Comparison of ENCODE assay signal across 8 cellular contexts in the genomic region with DNA sequence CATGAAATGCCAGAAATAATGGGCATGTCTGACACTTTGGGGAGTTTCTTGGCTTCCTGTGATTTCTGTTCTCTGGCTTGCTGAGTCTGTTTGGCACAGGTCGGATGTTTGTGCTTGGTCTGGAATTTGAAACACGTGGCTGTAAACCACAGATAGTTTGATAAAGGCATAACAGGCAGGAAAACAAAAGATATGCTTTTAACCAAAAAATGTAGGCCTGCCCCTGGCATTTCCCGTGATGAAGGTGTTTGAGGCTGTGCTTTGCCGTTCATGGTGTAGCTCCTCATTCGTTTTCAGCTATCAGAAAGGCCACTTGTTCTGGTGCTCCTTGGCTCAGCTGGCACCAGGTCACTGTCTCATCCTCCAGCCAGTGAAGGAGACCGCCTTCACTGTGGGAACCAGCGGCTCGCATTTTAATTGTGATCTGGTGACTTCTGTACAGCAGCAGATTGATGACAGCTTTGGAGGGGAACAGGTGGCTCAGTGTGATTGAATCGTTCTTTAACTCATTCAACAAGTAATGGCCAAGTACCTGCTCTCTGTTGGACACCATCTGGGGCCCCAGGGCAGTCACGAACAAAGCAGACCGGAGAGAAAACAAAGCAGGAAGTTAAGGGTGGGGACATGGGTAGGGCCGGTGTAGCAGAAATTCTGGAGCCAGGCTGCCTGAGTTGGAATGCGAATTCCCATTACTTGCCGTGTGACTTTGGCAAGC.
DNase-seq lines count a peak whose midpoint lies in the region; ATAC-seq, FAIRE-seq and TF ChIP-seq lines count a peak whose summit lies in the region.

No MANE protein-coding gene starts in this region.

- no peak for TF ChIP-seq CTCF in H9 (conservative IDR thresholded peaks at IDR 0.05)
- no peak for TF ChIP-seq CTCF in bronchial epithelial cell (IDR thresholded peaks at IDR 0.05; ENCODE audit: insufficient read depth, low read length, severe bottlenecking)
- no peak for TF ChIP-seq CTCF in liver (IDR thresholded peaks at IDR 0.05; ENCODE audit: low read depth, low read length, missing input control)
- no peak for TF ChIP-seq CTCF in transverse colon (IDR thresholded peaks at IDR 0.05)

- in situ Hi-C loops in transverse colon (cut with MboI; ENCODE audit: low pct_ligation_motif_present in 1 of 4, low pct_unique_long_range_greater_than_20kb in 1 of 4, low sequenced_read_pairs in 3 of 4): no loop called here

- H3K9ac ChIP-seq in H9 (ENCODE audit: extremely low read depth, insufficient read length, low read length) (no peak overlapping the region), liver (ENCODE audit: low read depth in 1 of 2, low read length in 2 of 2) (no peak overlapping the region)

- H3K9me3 ChIP-seq in H9 (ENCODE audit: control insufficient read depth, low read depth, low read length) (no peaks in the 10 kb centered on the region), liver (ENCODE audit: control insufficient read depth in 4 of 4, low read length in 3 of 4) (peaks cover 4 to 12% (median 9%) of the 10 kb centered on the region in 4 donors), transverse colon (peaks cover 9 to 12% of the 10 kb centered on the region in 2 donors)

- ATAC-seq in HG02852 (IDR thresholded peaks at IDR 0.05; ENCODE audit: unreplicated experiment): no peak

- no peak overlapping the region for H4K8ac ChIP-seq in H9 (replicated peaks; ENCODE audit: insufficient read length, low read depth, low read length)

- no peak overlapping the region for H3K4ac ChIP-seq in H9 (ENCODE audit: low read depth, low read length)

- peaks cover 17 to 24% (median 23%) of the 10 kb centered on the region in 3 experiments for H3K36me3 Mint-ChIP-seq in H9 (ENCODE audit: insufficient read depth in 1 of 3, low read depth in 3 of 3)

- peak; percentile 61 for DNase-seq in H9
- DNase-seq in NCI-H774 (lab: John Stamatoyannopoulos, UW): peak; percentile 52
- peak; percentile 53 for DNase-seq in bronchial epithelial cell (ENCODE audit: low read depth)
- DNase-seq in transverse colon: peak; percentile 35
- no peak for DNase-seq in mesenteric fat pad (ENCODE audit: low spot score)
- DNase-seq in RKO (ENCODE audit: low spot score): no peak

- H3K36me3 ChIP-seq in bronchial epithelial cell (ENCODE audit: control insufficient read depth, insufficient read depth, low read length): no peaks in the 10 kb centered on the region
- H3K36me3 ChIP-seq in liver (ENCODE audit: control insufficient read depth in 4 of 4, insufficient read depth in 3 of 4, low read depth in 1 of 4, low read length in 3 of 4): no peaks in the 10 kb centered on the region
- no peaks in the 10 kb centered on the region for H3K36me3 ChIP-seq in transverse colon

- H3K27ac ChIP-seq in H9 (ENCODE audit: insufficient read length, low read depth, low read length) (no peak overlapping the region), liver (ENCODE audit: low read depth in 1 of 2, low read length in 2 of 2) (peak overlapping the region; percentile 22 to 78), transverse colon (peak overlapping the region; percentile 11 to 42 (median 36))

- no peak for TF ChIP-seq RAD21 in liver (IDR thresholded peaks at IDR 0.05)

- no peak overlapping the region for H2BK20ac ChIP-seq in H9 (ENCODE audit: low read depth, low read length, poor library complexity, severe bottlenecking)

- FAIRE-seq in bronchial epithelial cell (lab: Jason Lieb, UNC): no peak

- no peak overlapping the region for H2AFZ ChIP-seq in H9 (ENCODE audit: low read length)

- H3K27me3 Mint-ChIP-seq in H9 (ENCODE audit: low read depth): no peaks in the 10 kb centered on the region

- H3K9me3 Mint-ChIP-seq in H9: peaks cover 21% of the 10 kb centered on the region in 2 experiments

- no peak overlapping the region for H4K5ac ChIP-seq in H9 (ENCODE audit: insufficient read length, low read depth, low read length)

- H3K27ac Mint-ChIP-seq in H9: peak overlapping the region; percentile 42 to 78 (median 52); a peak in 5 of 7 replicates

- no peak for TF ChIP-seq POLR2A in transverse colon (IDR thresholded peaks at IDR 0.05)

- H3K4me1 ChIP-seq in H9 (ENCODE audit: insufficient read depth, low read length) (peaks cover 7% of the 10 kb centered on the region; the same call in 1 of the 2 replicates), liver (ENCODE audit: control insufficient read depth in 4 of 4, insufficient read depth in 4 of 4, low read length in 3 of 4) (peaks cover 13 to 42% (median 38%) of the 10 kb centered on the region in 4 donors), transverse colon (peaks cover 21 to 56% (median 47%) of the 10 kb centered on the region in 4 donors)

- no peaks in the 10 kb centered on the region for H4K20me1 ChIP-seq in H9 (ENCODE audit: control insufficient read depth, insufficient read depth, insufficient read length)

- no peak overlapping the region for H3K56ac ChIP-seq in H9 (ENCODE audit: insufficient read length, low read depth, low read length)

- H3T11ph ChIP-seq in H9 (ENCODE audit: low read length): no peak overlapping the region

- peaks cover 7% of the 10 kb centered on the region for H3K79me1 ChIP-seq in H9 (ENCODE audit: insufficient read depth, low read depth, low read length, poor library complexity, severe bottlenecking)

- no peak overlapping the region for H3K14ac ChIP-seq in H9 (ENCODE audit: insufficient read depth, low read length)

- H3K4me3 ChIP-seq in bronchial epithelial cell (ENCODE audit: low read depth, low read length) (no peak overlapping the region), liver (ENCODE audit: low read depth in 1 of 3, low read length in 3 of 3) (no peak overlapping the region), transverse colon (no peak overlapping the region)

- no peak overlapping the region for H2BK5ac ChIP-seq in H9 (ENCODE audit: insufficient read length, low read length)

- WGBS in H9 (ENCODE audit: extremely low coverage, insufficient read length, low lambda C conversion rate): no CpG with 5 or more reads among the region's 14 CpGs
- 30% methylated on average over 14 of the region's 14 CpGs for WGBS in liver
- WGBS in transverse colon (ENCODE audit: low coverage in 1 of 2), 2 donors: 23 to 42% methylated on average over 5 to 14 of the region's 14 CpGs

- peaks cover 34 to 41% of the 10 kb centered on the region in 2 experiments for H3K4me1 Mint-ChIP-seq in H9

- H3K18ac ChIP-seq in H9 (ENCODE audit: insufficient read length, low read depth, low read length): no peak overlapping the region

- H3K4me2 ChIP-seq in H9 (ENCODE audit: insufficient read depth, insufficient read length, low read length): no peak overlapping the region

- H3K23ac ChIP-seq in H9 (ENCODE audit: insufficient read length, low read depth, low read length): no peak overlapping the region

- no peak overlapping the region for H2BK15ac ChIP-seq in H9 (ENCODE audit: low read depth, low read length)

- H3K27me3 ChIP-seq in H9 (ENCODE audit: insufficient read depth, low read length) (no peaks in the 10 kb centered on the region), bronchial epithelial cell (ENCODE audit: control insufficient read depth, insufficient read depth, low read length) (no peaks in the 10 kb centered on the region), liver (ENCODE audit: control insufficient read depth in 4 of 4, insufficient read depth in 4 of 4, low read length in 3 of 4) (no peaks in the 10 kb centered on the region), transverse colon (no peaks in the 10 kb centered on the region)

- no peak overlapping the region for H2BK12ac ChIP-seq in H9 (ENCODE audit: insufficient read length, low read depth, low read length)

- no peak for TF ChIP-seq EP300 in transverse colon (IDR thresholded peaks at IDR 0.05; ENCODE audit: low read depth)

- H3K4me3 Mint-ChIP-seq in H9: no peak overlapping the region; a peak in 1 of 5 replicates

- intact Hi-C loops in transverse colon (cut with DNase I; ENCODE audit: low total_unique reads): no loop called here

- H3K79me2 ChIP-seq in H9 (ENCODE audit: insufficient read depth, low read length): peaks cover 8% of the 10 kb centered on the region; the same call in 1 of the 2 replicates

- H3K23me2 ChIP-seq in H9 (ENCODE audit: insufficient read length, low read depth, low read length, poor library complexity, severe bottlenecking): no peaks in the 10 kb centered on the region

- H2BK120ac ChIP-seq in H9 (ENCODE audit: low read depth, low read length, poor library complexity, severe bottlenecking): no peak overlapping the region

- no peak overlapping the region for H4K91ac ChIP-seq in H9 (ENCODE audit: insufficient read length, low read depth, low read length)

- no peak overlapping the region for H2AK5ac ChIP-seq in H9 (ENCODE audit: insufficient read length, low read length)

TF ChIP-seq in liver, 16 proteins besides CTCF, POLR2A, EP300 and RAD21:
- TF ChIP-seq RXRA (IDR thresholded peaks at IDR 0.05) (peak; percentile 25 to 62), JUND (IDR thresholded peaks at IDR 0.05) (peak in 1 of 2 donors; percentile 12), NR2F2 (IDR thresholded peaks at IDR 0.05) (no peak), FOXA1 (IDR thresholded peaks at IDR 0.05) (no peak), HNF4A (conservative IDR thresholded peaks at IDR 0.05) (peak; percentile 9 to 19)
- TF ChIP-seq, protein P1, sequence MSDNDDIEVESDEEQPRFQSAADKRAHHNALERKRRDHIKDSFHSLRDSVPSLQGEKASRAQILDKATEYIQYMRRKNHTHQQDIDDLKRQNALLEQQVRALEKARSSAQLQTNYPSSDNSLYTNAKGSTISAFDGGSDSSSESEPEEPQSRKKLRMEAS (IDR thresholded peaks at IDR 0.05): peak; percentile 50

Comparison
In these comparisons a context has a peak if more than half of its experiments do, and no peak if none do; other contexts are left out.
1. DNase-seq: peak in H9 (single experiment), NCI-H774 (single experiment), bronchial epithelial cell (single experiment) and transverse colon (single experiment); none in mesenteric fat pad (single experiment) and RKO (single experiment).